ENCODE assay signal across 28 cellular contexts in the genomic region with DNA sequence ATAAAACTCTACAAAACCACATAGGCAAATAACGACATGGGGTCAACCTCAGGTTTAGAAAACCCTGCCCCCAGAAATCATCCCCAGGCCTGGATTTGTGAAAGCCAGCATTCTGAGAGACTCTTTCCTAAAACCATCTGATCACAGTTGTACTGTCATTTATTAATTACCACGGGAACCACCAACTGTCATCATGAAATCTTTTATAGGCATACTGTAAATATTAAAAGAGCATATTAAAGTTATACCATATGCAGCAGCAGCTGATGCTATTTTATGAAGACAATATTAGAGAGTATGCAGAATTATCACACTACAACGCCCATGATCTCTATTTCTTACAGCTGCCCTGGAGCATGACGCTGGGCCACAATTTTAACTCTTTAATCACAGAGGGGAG. TPM values are rescaled to one million over a fixed set of nuclear protein-coding genes. Genes with fewer than 3 reads are reported as not detected.
A peak's percentile ranks its signal among the peaks of the same experiment; 100 is the strongest.
DNase-seq lines count a peak whose midpoint lies in the region; ATAC-seq and TF ChIP-seq lines count a peak whose summit lies in the region.
"Had no signal": no experiment of that assay in that cellular context is flagged by ENCODE, and none has a peak within 500 bp of the region (broad histone marks: within the 10 kb centered on the region; RNA-seq: fewer than 3 reads in every experiment).

No MANE protein-coding gene starts in this region.

- ATAC-seq in WTC11, result no peak

- no peak overlapping the region for H3K4me3 ChIP-seq in LNCaP clone FGC (ENCODE audit: low read depth, low read length)
- H3K4me3 ChIP-seq in SK-N-MC, result peak overlapping the region; percentile 39
- peak overlapping the region; percentile 52 for H3K4me3 ChIP-seq in endodermal cell (ENCODE audit: low read length)
- H3K4me3 ChIP-seq: BLaER1 had no signal

- peaks cover 5% of the 10 kb centered on the region; the same call in 1 of the 2 replicates for H3K9me3 ChIP-seq in SK-N-MC (ENCODE audit: low read depth, low read length)
- no peaks in the 10 kb centered on the region for H3K9me3 ChIP-seq in endodermal cell (ENCODE audit: control insufficient read depth, low read length)
- H3K9me3 ChIP-seq: BE2C had no signal

- H3K4me1 ChIP-seq in endodermal cell (ENCODE audit: control insufficient read depth, insufficient read depth, low read length), result peaks cover 27% of the 10 kb centered on the region
- H3K4me1 ChIP-seq: BE2C, BLaER1 had no signal

- H3K4me1 Mint-ChIP-seq in endodermal cell (peaks cover 13% of the 10 kb centered on the region), WTC11 (peaks cover 7% of the 10 kb centered on the region; the same call in 1 of the 2 replicates)
- H3K4me1 Mint-ChIP-seq: CD4-positive, alpha-beta memory T cell; CD4-positive, CD25-positive, alpha-beta regulatory T cell had no signal

- TF ChIP-seq CTCF in LNCaP clone FGC (IDR thresholded peaks at IDR 0.05; ENCODE audit: control insufficient read depth, extremely low read depth, insufficient read depth) (no peak), endodermal cell (conservative IDR thresholded peaks at IDR 0.05) (no peak), WTC11 (IDR thresholded peaks at IDR 0.05) (no peak)

- CTCF ChIA-PET in WTC11 (lab: Charles Lee), result no interaction called here

- H3K36me3 ChIP-seq in SK-N-MC (ENCODE audit: insufficient read depth, low read length), result peaks cover 14% of the 10 kb centered on the region
- peaks cover 94% of the 10 kb centered on the region for H3K36me3 ChIP-seq in endodermal cell (ENCODE audit: control insufficient read depth, insufficient read depth, low read length)
- H3K36me3 ChIP-seq: BE2C, BLaER1 had no signal

- peak overlapping the region; percentile 73 for H3K27ac ChIP-seq in SK-N-MC
- H3K27ac ChIP-seq in endodermal cell (ENCODE audit: low read depth, low read length), result no peak overlapping the region
- H3K27ac ChIP-seq: BLaER1 had no signal

- H3K9ac ChIP-seq in SK-N-MC (ENCODE audit: insufficient read length) (no peak overlapping the region), endodermal cell (ENCODE audit: extremely low read depth, low read length, poor library complexity, severe bottlenecking) (no peak overlapping the region)
- H3K9ac ChIP-seq: BLaER1 had no signal

- peak; percentile 55 for DNase-seq in LNCaP clone FGC (ENCODE audit: low read depth)
- peak; percentile 85 for DNase-seq in NCI-H1694 treated with DMSO at 0.1 percent for 48 hours (lab: John Stamatoyannopoulos, UW)
- DNase-seq in SK-N-MC (ENCODE audit: low read depth, low spot score), result no peak
- no peak for DNase-seq in endodermal cell
- no peak for DNase-seq in stimulated activated CD4-positive, alpha-beta T cell treated with anti-CD3 and anti-CD28 coated beads, Interleukin-2, amount 100 ng/mL, for 24 hours
- DNase-seq in WTC11 (ENCODE audit: low spot score), result no peak
- DNase-seq in NCI-H2107 treated with DMSO at 0.1 percent for 48 hours (lab: John Stamatoyannopoulos, UW; ENCODE audit: unreplicated experiment), result no peak
- no peak for DNase-seq in GDM1 (lab: John Stamatoyannopoulos, UW)
- DNase-seq: 8988T; ACHN; BE2C; C1 segment of cervical spinal cord; CD4-positive, alpha-beta memory T cell; CD4-positive, CD25-positive, alpha-beta regulatory T cell; CD8-positive, alpha-beta memory T cell; COR-L47; DMS 273 treated with DMSO at 0.1 percent for 48 hours; DMS153; DMS53; DMS79; DND-41; EL; GF-D8 had no signal

- H3K27ac Mint-ChIP-seq in endodermal cell, result no peak overlapping the region
- no peak overlapping the region for H3K27ac Mint-ChIP-seq in WTC11
- H3K27ac Mint-ChIP-seq: CD14-positive monocyte; CD4-positive, alpha-beta memory T cell; CD4-positive, CD25-positive, alpha-beta regulatory T cell; CD8-positive, alpha-beta memory T cell had no signal

- H3K4me3 Mint-ChIP-seq in endodermal cell, result no peak overlapping the region
- no peak overlapping the region for H3K4me3 Mint-ChIP-seq in WTC11
- H3K4me3 Mint-ChIP-seq: CD4-positive, alpha-beta memory T cell; CD4-positive, CD25-positive, alpha-beta regulatory T cell; CD8-positive, alpha-beta memory T cell had no signal

- peaks cover 49% of the 10 kb centered on the region for H3K36me3 Mint-ChIP-seq in endodermal cell (ENCODE audit: low read depth)
- H3K36me3 Mint-ChIP-seq in WTC11, result peaks cover 7% of the 10 kb centered on the region; the same call in 1 of the 2 replicates
- H3K36me3 Mint-ChIP-seq: CD14-positive monocyte; CD4-positive, CD25-positive, alpha-beta regulatory T cell had no signal

- no peaks in the 10 kb centered on the region for H3K9me3 Mint-ChIP-seq in endodermal cell
- H3K9me3 Mint-ChIP-seq in WTC11, result peaks cover 16% of the 10 kb centered on the region

- H3K27me3 Mint-ChIP-seq in endodermal cell (ENCODE audit: insufficient read depth), result no peaks in the 10 kb centered on the region
- peaks cover 20% of the 10 kb centered on the region for H3K27me3 Mint-ChIP-seq in WTC11 (ENCODE audit: low read depth)

- H3K27me3 ChIP-seq in endodermal cell (ENCODE audit: control insufficient read depth, insufficient read depth, low read length, poor library complexity, severe bottlenecking), result no peaks in the 10 kb centered on the region
- H3K27me3 ChIP-seq: BE2C, BLaER1 had no signal

- POLR2A ChIA-PET in WTC11 (lab: Charles Lee), result no interaction called here

- WGBS in endodermal cell (ENCODE audit: insufficient coverage in 1 of 2, insufficient read length in 1 of 2), 2 experiments, result 91% methylated on average over 4 of the region's 4 CpGs; no CpG with 5 or more reads in 1 of the 2 experiments

TF ChIP-seq in WTC11, 78 proteins besides CTCF, POLR2A, EP300 and RAD21:
- TF ChIP-seq KAT7 (CRISPR knock-in tag; IDR thresholded peaks at IDR 0.05; ENCODE audit: borderline replicate concordance), result no peak
- TF ChIP-seq ZBTB21 (CRISPR knock-in tag; IDR thresholded peaks at IDR 0.05; ENCODE audit: borderline replicate concordance), result no peak
- TF ChIP-seq, protein P1, sequence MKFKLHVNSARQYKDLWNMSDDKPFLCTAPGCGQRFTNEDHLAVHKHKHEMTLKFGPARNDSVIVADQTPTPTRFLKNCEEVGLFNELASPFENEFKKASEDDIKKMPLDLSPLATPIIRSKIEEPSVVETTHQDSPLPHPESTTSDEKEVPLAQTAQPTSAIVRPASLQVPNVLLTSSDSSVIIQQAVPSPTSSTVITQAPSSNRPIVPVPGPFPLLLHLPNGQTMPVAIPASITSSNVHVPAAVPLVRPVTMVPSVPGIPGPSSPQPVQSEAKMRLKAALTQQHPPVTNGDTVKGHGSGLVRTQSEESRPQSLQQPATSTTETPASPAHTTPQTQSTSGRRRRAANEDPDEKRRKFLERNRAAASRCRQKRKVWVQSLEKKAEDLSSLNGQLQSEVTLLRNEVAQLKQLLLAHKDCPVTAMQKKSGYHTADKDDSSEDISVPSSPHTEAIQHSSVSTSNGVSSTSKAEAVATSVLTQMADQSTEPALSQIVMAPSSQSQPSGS (CRISPR knock-in tag; IDR thresholded peaks at IDR 0.05; ENCODE audit: borderline replicate concordance, low read depth), result no peak

RNA-seq across cellular contexts. Expression of a gene that starts 9.0 kb away (rescaled TPM):
- 10 to 100 TPM; 17.1 to 18.6 TPM for total RNA-seq in endodermal cell
- polyA plus RNA-seq in endodermal cell (2013, experiment 1 of 2), result 10.9 TPM
- polyA plus RNA-seq in endodermal cell (2013, experiment 2 of 2), result 10.8 TPM
- total RNA-seq in WTC11 (2021), result 6.0 to 7.3 TPM (median 6.7 TPM) in 3 replicates

RNA-seq across cellular contexts. Expression of a gene that starts 20.3 kb away (rescaled TPM):
- total RNA-seq in endodermal cell (1,000 to 10,000 TPM in 1 of 2 donors, 100 to 1,000 TPM in 1; 694 to 2,562 TPM), WTC11 (2021) (2.4 to 4.1 TPM (median 3.7 TPM) in 3 replicates)
- polyA plus RNA-seq in endodermal cell (2013, experiment 1 of 2), result 848 TPM
- polyA plus RNA-seq in endodermal cell (2013, experiment 2 of 2), result 1,218 TPM
- total RNA-seq: CD4-positive, alpha-beta memory T cell; CD4-positive, CD25-positive, alpha-beta regulatory T cell; CD8-positive, alpha-beta memory T cell; Daoy; G401 had no signal
- polyA plus RNA-seq: AG04450; CD14-positive monocyte; CD4-positive, alpha-beta memory T cell; CD4-positive, CD25-positive, alpha-beta regulatory T cell; CD8-positive, alpha-beta memory T cell had no signal

Comparison
In these comparisons a context has a peak if more than half of its experiments do, and no peak if none do; other contexts are left out.
1. DNase-seq: peak in LNCaP clone FGC (single experiment) and NCI-H1694 treated with DMSO at 0.1 percent for 48 hours (single experiment); none in SK-N-MC (single experiment), endodermal cell (single experiment), stimulated activated CD4-positive, alpha-beta T cell treated with anti-CD3 and anti-CD28 coated beads, Interleukin-2, amount 100 ng/mL, for 24 hours (0 of 2), WTC11 (single experiment), NCI-H2107 treated with DMSO at 0.1 percent for 48 hours (single experiment) and GDM1 (single experiment).
2. RNA of a gene that starts 20.3 kb away (total RNA-seq): 694 to 2,562 TPM in endodermal cell; 2.4 to 4.1 TPM in WTC11; every median in the first group is over 100 times any median in the second.